ENCODE assay signal across 20 cellular contexts in the genomic region with DNA sequence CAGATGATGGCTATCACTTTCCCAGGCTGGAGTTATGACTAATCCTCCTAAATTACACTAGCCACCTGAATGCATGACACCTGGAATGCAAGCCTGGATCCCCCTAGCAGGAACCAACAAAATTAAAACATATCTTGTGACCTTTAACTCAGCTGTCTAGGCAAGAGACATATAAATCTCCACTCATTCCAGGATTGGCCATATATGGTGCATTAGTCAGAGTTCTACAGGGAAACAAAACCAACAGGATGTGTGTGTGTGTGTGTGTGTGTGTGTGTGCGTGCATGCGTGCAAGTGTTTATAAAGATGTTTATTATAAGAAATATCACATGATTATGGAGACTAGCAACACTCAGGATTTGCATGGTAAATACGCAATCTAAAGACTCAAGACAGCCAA.
DNase-seq lines count a peak whose midpoint lies in the region; ATAC-seq and TF ChIP-seq lines count a peak whose summit lies in the region.
"Had no signal": no experiment of that assay in that cellular context is flagged by ENCODE, and none has a peak within 500 bp of the region (broad histone marks: within the 10 kb centered on the region; RNA-seq: fewer than 3 reads in every experiment).

No MANE protein-coding gene starts in this region.

- no peaks in the 10 kb centered on the region for H3K79me1 ChIP-seq in mesenchymal stem cell (replicated peaks; ENCODE audit: low read length, poor library complexity, severe bottlenecking)

- H3K14ac ChIP-seq in mesenchymal stem cell (ENCODE audit: low read length in 2 of 2): no peak overlapping the region

- no peaks in the 10 kb centered on the region for H3K36me3 ChIP-seq in mesenchymal stem cell (ENCODE audit: control insufficient read depth in 1 of 2, insufficient read depth in 2 of 2, low read depth in 1 of 2, low read length in 2 of 2)
- no peaks in the 10 kb centered on the region for H3K36me3 ChIP-seq in SJCRH30
- H3K36me3 ChIP-seq: upper lobe of right lung had no signal

- H3K9ac ChIP-seq in mesenchymal stem cell (ENCODE audit: low read length): no peak overlapping the region
- H3K9ac ChIP-seq: parathyroid adenoma had no signal

- H4K8ac ChIP-seq in mesenchymal stem cell (ENCODE audit: low read length): no peak overlapping the region

- no peak overlapping the region for H4K91ac ChIP-seq in mesenchymal stem cell (ENCODE audit: low read length)

- H3K27ac ChIP-seq in mesenchymal stem cell (ENCODE audit: low read length, poor library complexity, severe bottlenecking): no peak overlapping the region
- H3K27ac ChIP-seq in SJCRH30: no peak overlapping the region
- H3K27ac ChIP-seq: hepatocyte, parathyroid adenoma, upper lobe of right lung had no signal

- H3K9me3 ChIP-seq in mesenchymal stem cell (ENCODE audit: control insufficient read depth, low read length) (peaks cover 6% of the 10 kb centered on the region), SJCRH30 (replicated peaks) (no peaks in the 10 kb centered on the region; the same call in 1 of the 2 replicates)
- H3K9me3 ChIP-seq: upper lobe of right lung had no signal

- H3K4me1 ChIP-seq in mesenchymal stem cell (ENCODE audit: control insufficient read depth, insufficient read depth, low read depth, low read length) (no peaks in the 10 kb centered on the region), SJCRH30 (peaks cover 31% of the 10 kb centered on the region)
- H3K4me1 ChIP-seq: parathyroid adenoma, upper lobe of right lung had no signal

- WGBS in mesenchymal stem cell: 40% methylated on average over 1 of the region's 3 CpGs

- no peak overlapping the region for H2AK5ac ChIP-seq in mesenchymal stem cell (ENCODE audit: low read length, severe bottlenecking)

- H2BK120ac ChIP-seq in mesenchymal stem cell (ENCODE audit: low read depth, low read length): no peak overlapping the region

- ATAC-seq in HG03469 (IDR thresholded peaks at IDR 0.05; ENCODE audit: unreplicated experiment): no peak
- ATAC-seq: natural killer cell; stimulated activated naive CD8-positive, alpha-beta T cell treated with anti-CD3 and anti-CD28 coated beads, Interleukin-15, Interleukin-2, amounts not matched to agents 100 U/mL and 50 U/mL, for 24 hours; upper lobe of right lung had no signal

- H3K4ac ChIP-seq in mesenchymal stem cell (ENCODE audit: low read depth in 1 of 2, low read length in 2 of 2): no peak overlapping the region

- H3K4me2 ChIP-seq in mesenchymal stem cell (ENCODE audit: low read length, poor library complexity, severe bottlenecking): no peak overlapping the region
- H3K4me2 ChIP-seq: hepatocyte had no signal

- no peak overlapping the region for H2AFZ ChIP-seq in mesenchymal stem cell (ENCODE audit: low read depth, low read length)
- H2AFZ ChIP-seq: hepatocyte, parathyroid adenoma had no signal

- TF ChIP-seq CTCF in choroid plexus epithelial cell (conservative IDR thresholded peaks at IDR 0.05; ENCODE audit: low read depth, low read length): no peak

- H3K18ac ChIP-seq in mesenchymal stem cell (ENCODE audit: low read depth in 1 of 2, low read length in 2 of 2): no peak overlapping the region

- H2BK15ac ChIP-seq in mesenchymal stem cell (ENCODE audit: low read depth, poor library complexity, severe bottlenecking): no peak overlapping the region

- H2BK12ac ChIP-seq in mesenchymal stem cell (ENCODE audit: low read length in 2 of 2): no peak overlapping the region

- DNase-seq in H4 (ENCODE audit: low spot score) (peak; percentile 86), RKO (ENCODE audit: low spot score) (peak; percentile 22), choroid plexus epithelial cell (ENCODE audit: low read depth) (peak; percentile 28), mesenchymal stem cell (peak; percentile 97), NCI-H1417 (lab: John Stamatoyannopoulos, UW) (no peak), iPS-NIHi11 (ENCODE audit: low spot score) (no peak), SJCRH30 (no peak)
- DNase-seq: activated CD4-positive, CD25-positive, alpha-beta regulatory T cell treated with anti-CD3 and anti-CD28 coated beads, Interleukin-2, amount 50 U/mL, for 72 hours; effector CD4-positive, alpha-beta T cell; natural killer cell; NCI-H1694 treated with DMSO at 0.1 percent for 48 hours; NCI-H774; OCI-M1; stimulated activated CD4-positive, alpha-beta T cell treated with anti-CD3 and anti-CD28 coated beads, Interleukin-1b, Interleukin-23, amount 100 ng/mL, for 48 hours; stimulated activated naive CD8-positive, alpha-beta T cell treated with anti-CD3 and anti-CD28 coated beads, Interleukin-15, Interleukin-2, amounts not matched to agents 100 U/mL and 50 U/mL, for 24 hours; T1000; upper lobe of right lung had no signal

- H2BK5ac ChIP-seq in mesenchymal stem cell (ENCODE audit: low read depth, low read length, poor library complexity, severe bottlenecking): no peak overlapping the region

- H3K4me3 ChIP-seq in choroid plexus epithelial cell (ENCODE audit: low read depth, low read length) (no peak overlapping the region), mesenchymal stem cell (ENCODE audit: insufficient read depth in 1 of 2, low read depth in 1 of 2, low read length in 2 of 2) (no peak overlapping the region), SJCRH30 (no peak overlapping the region)
- H3K4me3 ChIP-seq: hepatocyte, upper lobe of right lung had no signal

- H3K23ac ChIP-seq in mesenchymal stem cell (ENCODE audit: low read length in 2 of 2): no peak overlapping the region

- H3K27me3 ChIP-seq in mesenchymal stem cell (ENCODE audit: control insufficient read depth in 1 of 2, insufficient read depth in 1 of 2, low read length in 2 of 2) (no peaks in the 10 kb centered on the region), SJCRH30 (no peaks in the 10 kb centered on the region)
- H3K27me3 ChIP-seq: hepatocyte, upper lobe of right lung had no signal

Comparison
In these comparisons a context has a peak if more than half of its experiments do, and no peak if none do; other contexts are left out.
1. DNase-seq: peak in H4 (single experiment), RKO (single experiment), choroid plexus epithelial cell (single experiment) and mesenchymal stem cell (single experiment); none in NCI-H1417 (0 of 3), iPS-NIHi11 (single experiment) and SJCRH30 (0 of 2).